ENCODE assay signal across 19 cellular contexts in the genomic region with DNA sequence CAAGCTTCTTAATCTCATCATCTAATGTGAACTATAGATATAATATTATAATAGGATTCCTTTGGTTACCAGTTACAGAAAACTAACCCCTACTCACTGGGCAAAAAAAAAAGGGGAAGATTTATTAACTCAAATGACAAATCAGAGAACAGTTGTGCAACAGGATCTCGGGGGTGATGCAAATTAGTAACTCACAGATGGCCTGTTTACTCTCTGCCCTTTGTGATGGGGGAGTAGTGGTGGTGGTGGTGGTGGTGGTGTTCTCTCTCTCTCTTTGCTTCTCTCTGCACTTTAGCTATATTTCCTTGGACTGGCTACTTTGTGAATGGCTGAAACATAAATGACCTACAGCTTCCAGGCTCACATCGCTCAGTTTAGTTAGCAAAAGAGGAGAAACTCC. TPM values are rescaled to one million over a fixed set of nuclear protein-coding genes. Genes with fewer than 3 reads are reported as not detected.
A peak's percentile ranks its signal among the peaks of the same experiment; 100 is the strongest.
DNase-seq lines count a peak whose midpoint lies in the region; ATAC-seq and TF ChIP-seq lines count a peak whose summit lies in the region.
"Had no signal": no experiment of that assay in that cellular context is flagged by ENCODE, and none has a peak within 500 bp of the region (broad histone marks: within the 10 kb centered on the region; RNA-seq: fewer than 3 reads in every experiment).

No MANE protein-coding gene starts in this region.

- H3K27ac Mint-ChIP-seq in T-cell, result peak overlapping the region in 1 of 2 donors; percentile 34
- H3K27ac Mint-ChIP-seq: activated CD4-positive, alpha-beta memory T cell treated with anti-CD3 and anti-CD28 coated beads for 36 hours had no signal

- H3K9me3 ChIP-seq in upper lobe of left lung, result no peaks in the 10 kb centered on the region
- no peaks in the 10 kb centered on the region for H3K9me3 ChIP-seq in SJCRH30 (replicated peaks)
- H3K9me3 ChIP-seq: HAP-1 had no signal

- no peaks in the 10 kb centered on the region for H3K9me3 Mint-ChIP-seq in T-cell
- H3K9me3 Mint-ChIP-seq: activated CD4-positive, alpha-beta memory T cell treated with anti-CD3 and anti-CD28 coated beads for 36 hours had no signal

- CTCF ChIA-PET in T-cell (lab: Charles Lee), result interaction anchor here (0.6 to 1.3 kb wide), 2 partner anchors 65 to 76 kb away, joined by 3 to 4 read pairs; no protein-coding TSS in a partner anchor

- ATAC-seq in upper lobe of left lung (ENCODE audit: low FRiP score in 2 of 2), result peak in 1 of 2 donors; percentile 6
- no peak for ATAC-seq in T-cell (replicated peaks in 1 of 4)

- TF ChIP-seq POLR2A in Raji (IDR thresholded peaks at IDR 0.05; ENCODE audit: insufficient read depth, low read depth, low read length) (peak; percentile 56), upper lobe of left lung (IDR thresholded peaks at IDR 0.05) (peak in 1 of 4 donors; percentile 50)

- DNase-seq in NK-92 treated with Interleukin-12 subunit alpha and Interleukin-12 subunit beta, amount 100 ng/mL, for 24 hours (lab: John Stamatoyannopoulos, UW), result peak; percentile 25
- DNase-seq in NK-92 (lab: John Stamatoyannopoulos, UW; ENCODE audit: unreplicated experiment), result no peak
- peak; percentile 22 for DNase-seq in fibroblast of the aortic adventitia (ENCODE audit: low read depth)
- DNase-seq in upper lobe of left lung, result peak in 1 of 2 donors; percentile 60
- no peak for DNase-seq in SJCRH30
- DNase-seq in T-cell, result no peak
- DNase-seq in NCI-H2029 treated with DMSO at 0.1 percent for 48 hours (lab: John Stamatoyannopoulos, UW), result no peak
- DNase-seq: activated CD4-positive, alpha-beta memory T cell treated with anti-CD3 and anti-CD28 coated beads for 36 hours; activated gamma-delta T cell treated with Interleukin-2 at 50 U/mL for 16 hours; caudate nucleus; DMS153; islet precursor cell; NCI-H1694; T1000 had no signal

- H3K36me3 ChIP-seq in upper lobe of left lung, result no peaks in the 10 kb centered on the region
- peaks cover 9% of the 10 kb centered on the region for H3K36me3 ChIP-seq in SJCRH30

- no peaks in the 10 kb centered on the region for H3K27me3 ChIP-seq in upper lobe of left lung
- no peaks in the 10 kb centered on the region for H3K27me3 ChIP-seq in SJCRH30

- H3K36me3 Mint-ChIP-seq in T-cell, result peaks cover 8% of the 10 kb centered on the region

- peak in 1 of 4 donors; percentile 31 for TF ChIP-seq EP300 in upper lobe of left lung (IDR thresholded peaks at IDR 0.05)

- WGBS in upper lobe of left lung, 2 donors, result 61 to 72% methylated on average over 2 of the region's 2 CpGs

- H3K4me1 ChIP-seq in upper lobe of left lung (peaks cover 10 to 17% (median 15%) of the 10 kb centered on the region in 4 donors), SJCRH30 (peaks cover 10% of the 10 kb centered on the region)

- peak overlapping the region in 3 of 4 donors; percentile 39 to 73 (median 61) for H3K27ac ChIP-seq in upper lobe of left lung
- no peak overlapping the region for H3K27ac ChIP-seq in SJCRH30

- TF ChIP-seq CTCF in fibroblast of the aortic adventitia (IDR thresholded peaks at IDR 0.05; ENCODE audit: insufficient read depth, low read length) (no peak), upper lobe of left lung (IDR thresholded peaks at IDR 0.05) (no peak)

- H3K4me3 ChIP-seq in fibroblast of the aortic adventitia (ENCODE audit: low read depth, low read length), result no peak overlapping the region
- no peak overlapping the region for H3K4me3 ChIP-seq in upper lobe of left lung
- no peak overlapping the region for H3K4me3 ChIP-seq in SJCRH30
- H3K4me3 ChIP-seq: HAP-1, skin epidermis had no signal

- H3K4me1 Mint-ChIP-seq in T-cell, result peaks cover 65 to 77% (median 77%) of the 10 kb centered on the region in 3 donors

- H3K4me3 Mint-ChIP-seq in T-cell, result no peak overlapping the region
- H3K4me3 Mint-ChIP-seq: activated CD4-positive, alpha-beta memory T cell treated with anti-CD3 and anti-CD28 coated beads for 36 hours had no signal

- no peaks in the 10 kb centered on the region for H3K27me3 Mint-ChIP-seq in T-cell
- H3K27me3 Mint-ChIP-seq: activated CD4-positive, alpha-beta memory T cell treated with anti-CD3 and anti-CD28 coated beads for 36 hours had no signal

- POLR2A ChIA-PET in T-cell (lab: Charles Lee), result interaction anchor here in 1 of 2 donors (0.6 kb wide), 1 partner anchor 12 kb away, joined by 3 read pairs; no protein-coding TSS in a partner anchor

RNA-seq across cellular contexts. Expression of a gene that starts 3.9 kb away (rescaled TPM):
- total RNA-seq in fibroblast of the aortic adventitia (ENCODE audit: low replicate concordance) (101 and 237 TPM in 2 replicates), upper lobe of left lung (100 to 1,000 TPM in 1 of 6 donors, 10 to 100 TPM in 5; 50.3 to 118 (median 69.7) TPM), T-cell (10 to 100 TPM; 15.9 to 25.2 (median 19.6) TPM)
- 113 and 130 TPM in 2 replicates for total RNA-seq in SJCRH30 (2014; rRNA removed; shearing (Covaris generic))

RNA-seq across cellular contexts. Expression of a gene that starts 4.0 kb away (rescaled TPM):
- total RNA-seq in fibroblast of the aortic adventitia (ENCODE audit: low replicate concordance) (4.5 and 5.8 TPM in 2 replicates), upper lobe of left lung (10 to 100 TPM in 1 of 6 donors, 1 to 10 TPM in 5; 6.7 to 13.6 (median 7.8) TPM), T-cell (10 to 100 TPM in 4 of 5 donors, 1 to 10 TPM in 1; 8.8 to 16.6 (median 13.8) TPM)
- total RNA-seq in SJCRH30 (2014; rRNA removed; shearing (Covaris generic)), result 10.2 and 11.2 TPM in 2 replicates

RNA-seq across cellular contexts. Expression of a gene that starts 59.0 kb away (rescaled TPM):
- total RNA-seq in fibroblast of the aortic adventitia (ENCODE audit: low replicate concordance) (not detected in 2 replicates), upper lobe of left lung (not detected), T-cell (not detected)
- not detected in 2 replicates for total RNA-seq in SJCRH30 (2014; rRNA removed; shearing (Covaris generic))
- total RNA-seq: A172; activated CD4-positive, alpha-beta memory T cell treated with anti-CD3 and anti-CD28 coated beads for 36 hours; HT1080 had no signal

Comparison
In these comparisons a context has a peak if more than half of its experiments do, and no peak if none do; other contexts are left out.
1. DNase-seq: peak in NK-92 treated with Interleukin-12 subunit alpha and Interleukin-12 subunit beta, amount 100 ng/mL, for 24 hours (single experiment) and fibroblast of the aortic adventitia (single experiment); none in NK-92 (single experiment), SJCRH30 (0 of 2), T-cell (0 of 34) and NCI-H2029 treated with DMSO at 0.1 percent for 48 hours (single experiment).